8 cellular contexts compared by ENCODE assay signal in the genomic region with DNA sequence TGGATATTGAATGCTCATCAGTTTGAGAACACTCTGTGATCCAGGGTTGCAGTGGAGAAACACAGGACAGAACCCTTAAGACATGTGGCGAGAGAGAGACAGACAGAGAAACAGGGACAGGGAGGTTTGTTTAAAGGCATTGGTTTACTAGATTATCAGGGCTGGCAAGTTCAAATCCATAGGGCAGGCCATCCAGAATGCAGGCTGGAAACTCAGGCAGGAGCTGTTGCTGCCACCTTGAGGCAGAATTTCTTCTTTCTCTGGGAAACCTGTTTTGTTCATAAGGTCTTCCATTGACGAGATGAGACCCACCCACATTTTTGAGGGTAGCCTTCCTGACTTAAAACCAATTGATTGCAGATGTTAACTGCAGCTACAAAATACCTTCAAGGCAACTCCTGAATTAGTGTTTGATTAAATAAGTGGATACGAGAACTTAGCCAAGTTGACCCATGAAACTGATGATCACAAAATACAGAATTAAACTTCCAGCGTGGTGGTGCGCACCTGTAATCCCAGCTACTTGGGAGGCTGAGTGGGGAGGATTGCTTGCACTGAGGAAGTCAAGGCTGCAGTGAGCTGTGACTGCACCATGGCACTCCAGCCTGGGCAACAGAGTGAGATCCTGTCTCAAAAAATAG. TPM values are rescaled to one million over a fixed set of nuclear protein-coding genes. Genes with fewer than 3 reads are reported as not detected.
DNase-seq lines count a peak whose midpoint lies in the region; ATAC-seq and TF ChIP-seq lines count a peak whose summit lies in the region.

No MANE protein-coding gene starts in this region.

- H3K27me3 Mint-ChIP-seq in activated CD8-positive, alpha-beta memory T cell treated with anti-CD3 and anti-CD28 coated beads, Interleukin-2, amount 10 ng/mL, durations not matched to agents 7 days and 5 days, result peaks cover 25% of the 10 kb centered on the region

- H3K27me3 ChIP-seq in gastrocnemius medialis, result no peaks in the 10 kb centered on the region

- ATAC-seq in activated CD8-positive, alpha-beta memory T cell treated with anti-CD3 and anti-CD28 coated beads, Interleukin-2, amount 10 ng/mL, durations not matched to agents 7 days and 5 days, result no peak
- ATAC-seq in gastrocnemius medialis, result peak; percentile 58 to 67
- no peak for ATAC-seq in HG03378 (IDR thresholded peaks at IDR 0.05; ENCODE audit: unreplicated experiment)
- ATAC-seq in HG03045 (IDR thresholded peaks at IDR 0.05; ENCODE audit: unreplicated experiment), result no peak

- H3K9me3 Mint-ChIP-seq in activated CD8-positive, alpha-beta memory T cell treated with anti-CD3 and anti-CD28 coated beads, Interleukin-2, amount 10 ng/mL, durations not matched to agents 7 days and 5 days (ENCODE audit: low read depth), result no peaks in the 10 kb centered on the region

- intact Hi-C loops in gastrocnemius medialis (cut with DNase I; ENCODE audit: low total_unique reads), result loop anchor here (1.0 to 10.0 kb wide), 6 partner anchors 122 to 1080 kb away; a partner anchor contains a TSS

- in situ Hi-C loops in gastrocnemius medialis (cut with MboI; ENCODE audit: low sequenced_read_pairs in 4 of 4), result loop anchor here in 3 of 4 donors (10.0 to 25.0 kb wide), 3 partner anchors 690 to 1092 kb away; no protein-coding TSS in a partner anchor

- H3K4me1 ChIP-seq in gastrocnemius medialis, result peaks cover 6 to 13% of the 10 kb centered on the region in 2 donors

- H3K9me3 ChIP-seq in gastrocnemius medialis, result no peaks in the 10 kb centered on the region

- TF ChIP-seq CTCF in gastrocnemius medialis (IDR thresholded peaks at IDR 0.05 in 4 of 5, conservative IDR thresholded peaks at IDR 0.05 in 1 of 5), result peak; percentile 43 to 71 (median 57)

- H3K4me3 ChIP-seq in gastrocnemius medialis, result no peak overlapping the region

- no peak overlapping the region for H3K27ac Mint-ChIP-seq in activated CD8-positive, alpha-beta memory T cell treated with anti-CD3 and anti-CD28 coated beads, Interleukin-2, amount 10 ng/mL, durations not matched to agents 7 days and 5 days

- peak overlapping the region; percentile 54 to 80 (median 66) for H3K27ac ChIP-seq in gastrocnemius medialis

- peak; percentile 41 for DNase-seq in activated CD8-positive, alpha-beta memory T cell treated with anti-CD3 and anti-CD28 coated beads, Interleukin-2, amount 10 ng/mL, durations not matched to agents 7 days and 5 days
- no peak for DNase-seq in activated CD8-positive, alpha-beta memory T cell treated with anti-CD3 and anti-CD28 coated beads, Interleukin-2, amount 50 U/mL, for 48 hours
- peak; percentile 41 for DNase-seq in NCI-H1105 (lab: John Stamatoyannopoulos, UW)
- DNase-seq in SW 1271 (lab: John Stamatoyannopoulos, UW), result peak; percentile 28 to 45
- DNase-seq in glomerular visceral epithelial cell (ENCODE audit: extremely low spot score), result peak; percentile 44
- DNase-seq in gastrocnemius medialis, result peak in 1 of 2 donors; percentile 36

- H3K4me3 Mint-ChIP-seq in activated CD8-positive, alpha-beta memory T cell treated with anti-CD3 and anti-CD28 coated beads, Interleukin-2, amount 10 ng/mL, durations not matched to agents 7 days and 5 days, result no peak overlapping the region

- H3K36me3 Mint-ChIP-seq in activated CD8-positive, alpha-beta memory T cell treated with anti-CD3 and anti-CD28 coated beads, Interleukin-2, amount 10 ng/mL, durations not matched to agents 7 days and 5 days, result no peaks in the 10 kb centered on the region

- TF ChIP-seq POLR2A in gastrocnemius medialis (IDR thresholded peaks at IDR 0.05), result no peak

- no peaks in the 10 kb centered on the region for H3K36me3 ChIP-seq in gastrocnemius medialis

- CTCF ChIA-PET in activated CD8-positive, alpha-beta memory T cell treated with anti-CD3 and anti-CD28 coated beads, Interleukin-2, amount 10 ng/mL, durations not matched to agents 7 days and 5 days (lab: Charles Lee), result interaction anchor here (1.1 to 1.4 kb wide), 2 partner anchors 10 to 1086 kb away, joined by 3 read pairs; no protein-coding TSS in a partner anchor

- H3K4me1 Mint-ChIP-seq in activated CD8-positive, alpha-beta memory T cell treated with anti-CD3 and anti-CD28 coated beads, Interleukin-2, amount 10 ng/mL, durations not matched to agents 7 days and 5 days, result no peaks in the 10 kb centered on the region

RNA-seq across cellular contexts. Expression of a gene that starts 55.9 kb away (rescaled TPM):
- 100 to 1,000 TPM in 1 of 2 experiments, 10 to 100 TPM in 1; 79.8 to 111 TPM for total RNA-seq in activated CD8-positive, alpha-beta memory T cell treated with anti-CD3 and anti-CD28 coated beads, Interleukin-2, amount 10 ng/mL, durations not matched to agents 7 days and 5 days
- total RNA-seq in gastrocnemius medialis, result 10 to 100 TPM; 29.4 to 45.9 (median 38.0) TPM

RNA-seq across cellular contexts. Expression of a gene that starts 56.3 kb away (rescaled TPM):
- 10 to 100 TPM; 11.0 to 16.2 TPM for total RNA-seq in activated CD8-positive, alpha-beta memory T cell treated with anti-CD3 and anti-CD28 coated beads, Interleukin-2, amount 10 ng/mL, durations not matched to agents 7 days and 5 days
- 1 to 10 TPM in 3 of 4 donors, under 1 TPM in 1; 0.75 to 4.3 (median 3.3) TPM for total RNA-seq in gastrocnemius medialis

Comparison
In these comparisons a context has a peak if more than half of its experiments do, and no peak if none do; other contexts are left out.
1. ATAC-seq: peak in gastrocnemius medialis (2 of 2); none in activated CD8-positive, alpha-beta memory T cell treated with anti-CD3 and anti-CD28 coated beads, Interleukin-2, amount 10 ng/mL, durations not matched to agents 7 days and 5 days (single experiment), HG03378 (single experiment) and HG03045 (single experiment).